ENCODE assay signal across 19 cellular contexts in the genomic region with DNA sequence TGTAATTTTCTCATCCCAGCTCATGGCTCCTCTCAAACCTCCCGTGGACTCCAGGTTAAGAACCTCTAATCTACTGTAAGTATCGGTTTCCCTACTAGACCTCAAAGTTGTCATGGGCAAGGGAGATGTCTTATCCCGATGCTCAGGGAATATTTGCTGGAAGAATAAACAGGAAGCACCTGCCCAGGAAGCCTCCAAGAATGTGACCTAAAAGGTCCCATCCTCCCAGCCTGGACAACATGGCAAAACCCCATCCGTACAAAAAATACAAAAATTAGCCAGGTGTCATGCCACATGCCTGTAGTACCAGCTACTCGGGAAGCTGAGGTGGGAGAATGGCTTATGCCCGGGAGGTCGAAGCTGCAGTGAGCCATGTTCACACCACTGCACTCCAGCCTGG.
A peak's percentile ranks its signal among the peaks of the same experiment; 100 is the strongest.
DNase-seq lines count a peak whose midpoint lies in the region; ATAC-seq, FAIRE-seq and TF ChIP-seq lines count a peak whose summit lies in the region.
"Had no signal": no experiment of that assay in that cellular context is flagged by ENCODE, and none has a peak within 500 bp of the region (broad histone marks: within the 10 kb centered on the region; RNA-seq: fewer than 3 reads in every experiment).

No MANE protein-coding gene starts in this region.

- H3K27ac Mint-ChIP-seq in activated CD8-positive, alpha-beta memory T cell treated with anti-CD3 and anti-CD28 coated beads, Interleukin-2, amount 10 ng/mL, durations not matched to agents 7 days and 5 days, result peak overlapping the region; percentile 12
- H3K27ac Mint-ChIP-seq in stimulated activated naive B cell treated with anti-CD40 and anti-IgM and Interleukin-4, amounts not matched to agents 10 μg/mL and 1 μg/mL and 100 μg/mL, for 72 hours, result peak overlapping the region; percentile 3

- H3K4me1 ChIP-seq in gastroesophageal sphincter, result peaks cover 0 to 35% (median 0%) of the 10 kb centered on the region in 3 donors
- H3K4me1 ChIP-seq in SJCRH30, result peaks cover 25% of the 10 kb centered on the region; the same call in 1 of the 2 replicates
- H3K4me1 ChIP-seq: BE2C, tibial nerve had no signal

- H3K9me3 ChIP-seq in gastroesophageal sphincter (no peaks in the 10 kb centered on the region), SJCRH30 (replicated peaks) (no peaks in the 10 kb centered on the region)
- H3K9me3 ChIP-seq: BE2C, tibial nerve had no signal

- H3K27me3 ChIP-seq in gastroesophageal sphincter (no peaks in the 10 kb centered on the region), SJCRH30 (no peaks in the 10 kb centered on the region)
- H3K27me3 ChIP-seq: BE2C, tibial nerve had no signal

- no peak overlapping the region for H3K4me3 ChIP-seq in gastroesophageal sphincter
- no peak overlapping the region for H3K4me3 ChIP-seq in SJCRH30
- H3K4me3 ChIP-seq: GM23248, tibial nerve had no signal

- TF ChIP-seq POLR2A in gastroesophageal sphincter (IDR thresholded peaks at IDR 0.05), result no peak

- H3K4me3 Mint-ChIP-seq in activated CD8-positive, alpha-beta memory T cell treated with anti-CD3 and anti-CD28 coated beads, Interleukin-2, amount 10 ng/mL, durations not matched to agents 7 days and 5 days, result no peak overlapping the region
- no peak overlapping the region for H3K4me3 Mint-ChIP-seq in stimulated activated naive B cell treated with anti-CD40 and anti-IgM and Interleukin-4, amounts not matched to agents 10 μg/mL and 1 μg/mL and 100 μg/mL, for 72 hours

- no peaks in the 10 kb centered on the region for H3K4me1 Mint-ChIP-seq in activated CD8-positive, alpha-beta memory T cell treated with anti-CD3 and anti-CD28 coated beads, Interleukin-2, amount 10 ng/mL, durations not matched to agents 7 days and 5 days
- H3K4me1 Mint-ChIP-seq in stimulated activated naive B cell treated with anti-CD40 and anti-IgM and Interleukin-4, amounts not matched to agents 10 μg/mL and 1 μg/mL and 100 μg/mL, for 72 hours, result peaks cover 4 to 16% of the 10 kb centered on the region in 2 donors

- CTCF ChIA-PET in activated CD8-positive, alpha-beta memory T cell treated with anti-CD3 and anti-CD28 coated beads, Interleukin-2, amount 10 ng/mL, durations not matched to agents 7 days and 5 days (lab: Charles Lee), result interaction anchor here (1.2 to 6.4 kb wide), 3 partner anchors 15 to 29 kb away, joined by 3 to 43 read pairs (median 5); no protein-coding TSS in a partner anchor

- no peaks in the 10 kb centered on the region for H3K9me3 Mint-ChIP-seq in activated CD8-positive, alpha-beta memory T cell treated with anti-CD3 and anti-CD28 coated beads, Interleukin-2, amount 10 ng/mL, durations not matched to agents 7 days and 5 days (ENCODE audit: low read depth)
- H3K9me3 Mint-ChIP-seq in stimulated activated naive B cell treated with anti-CD40 and anti-IgM and Interleukin-4, amounts not matched to agents 10 μg/mL and 1 μg/mL and 100 μg/mL, for 72 hours, result no peaks in the 10 kb centered on the region

- peaks cover 0 to 100% of the 10 kb centered on the region in 2 donors for H3K36me3 ChIP-seq in gastroesophageal sphincter
- H3K36me3 ChIP-seq in SJCRH30, result peaks cover 58% of the 10 kb centered on the region

- DNase-seq in activated CD8-positive, alpha-beta memory T cell treated with anti-CD3 and anti-CD28 coated beads, Interleukin-2, amount 10 ng/mL, durations not matched to agents 7 days and 5 days, result no peak
- DNase-seq in activated CD8-positive, alpha-beta memory T cell treated with anti-CD3 and anti-CD28 coated beads, Interleukin-2, amount 50 U/mL, for 48 hours, result no peak
- no peak for DNase-seq in stimulated activated naive B cell treated with anti-CD40 and anti-IgM and Interleukin-4, amounts not matched to agents 10 μg/mL and 1 μg/mL and 100 μg/mL, for 72 hours
- no peak for DNase-seq in D721Med (ENCODE audit: insufficient read length, low spot score)
- DNase-seq in HT-29 (ENCODE audit: low spot score), result no peak
- no peak for DNase-seq in SJCRH30
- DNase-seq: activated CD4-positive, alpha-beta T cell treated with anti-CD3 and anti-CD28 coated beads, Interleukin-2, amount 50 U/mL, for 1 hour; BE2C; GM23248; midbrain; NCI-H1105 treated with DMSO at 0.1 percent for 48 hours; NCI-H526 treated with DMSO at 0.1 percent for 48 hours; retina; SHP77 treated with DMSO at 0.1 percent for 48 hours; T-helper 1 cell had no signal

- no peak for TF ChIP-seq CTCF in VCaP (conservative IDR thresholded peaks at IDR 0.05)
- TF ChIP-seq CTCF in gastroesophageal sphincter (IDR thresholded peaks at IDR 0.05), result no peak
- TF ChIP-seq CTCF in D721Med (IDR thresholded peaks at IDR 0.05; ENCODE audit: insufficient read depth, missing control alignments), result no peak

- no peak for FAIRE-seq in D721Med (lab: Jason Lieb, UNC)
- FAIRE-seq: bronchial epithelial cell had no signal

- 43 to 63% methylated on average over 4 to 7 of the region's 7 CpGs for WGBS in gastroesophageal sphincter (ENCODE audit: low coverage in 1 of 2), 2 donors

- H3K27ac ChIP-seq in VCaP (peak overlapping the region; percentile 14; the same call in 1 of the 2 replicates), gastroesophageal sphincter (peak overlapping the region in 3 of 4 donors; percentile 53 to 100 (median 84)), SJCRH30 (no peak overlapping the region)
- H3K27ac ChIP-seq: GM23248, tibial nerve had no signal

- TF ChIP-seq EP300 in gastroesophageal sphincter (IDR thresholded peaks at IDR 0.05), result no peak

- H3K27me3 Mint-ChIP-seq in activated CD8-positive, alpha-beta memory T cell treated with anti-CD3 and anti-CD28 coated beads, Interleukin-2, amount 10 ng/mL, durations not matched to agents 7 days and 5 days, result no peaks in the 10 kb centered on the region
- no peaks in the 10 kb centered on the region for H3K27me3 Mint-ChIP-seq in stimulated activated naive B cell treated with anti-CD40 and anti-IgM and Interleukin-4, amounts not matched to agents 10 μg/mL and 1 μg/mL and 100 μg/mL, for 72 hours

- no peak for ATAC-seq in activated CD8-positive, alpha-beta memory T cell treated with anti-CD3 and anti-CD28 coated beads, Interleukin-2, amount 10 ng/mL, durations not matched to agents 7 days and 5 days
- ATAC-seq in gastroesophageal sphincter, result no peak
- no peak for ATAC-seq in stimulated activated naive B cell treated with anti-CD40 and anti-IgM and Interleukin-4, amounts not matched to agents 10 μg/mL and 1 μg/mL and 100 μg/mL, for 72 hours (replicated peaks)

- H3K36me3 Mint-ChIP-seq in activated CD8-positive, alpha-beta memory T cell treated with anti-CD3 and anti-CD28 coated beads, Interleukin-2, amount 10 ng/mL, durations not matched to agents 7 days and 5 days, result peaks cover 74% of the 10 kb centered on the region
- peaks cover 51 to 56% of the 10 kb centered on the region in 2 donors for H3K36me3 Mint-ChIP-seq in stimulated activated naive B cell treated with anti-CD40 and anti-IgM and Interleukin-4, amounts not matched to agents 10 μg/mL and 1 μg/mL and 100 μg/mL, for 72 hours
